ENCODE assay signal across 9 cellular contexts in the genomic region with DNA sequence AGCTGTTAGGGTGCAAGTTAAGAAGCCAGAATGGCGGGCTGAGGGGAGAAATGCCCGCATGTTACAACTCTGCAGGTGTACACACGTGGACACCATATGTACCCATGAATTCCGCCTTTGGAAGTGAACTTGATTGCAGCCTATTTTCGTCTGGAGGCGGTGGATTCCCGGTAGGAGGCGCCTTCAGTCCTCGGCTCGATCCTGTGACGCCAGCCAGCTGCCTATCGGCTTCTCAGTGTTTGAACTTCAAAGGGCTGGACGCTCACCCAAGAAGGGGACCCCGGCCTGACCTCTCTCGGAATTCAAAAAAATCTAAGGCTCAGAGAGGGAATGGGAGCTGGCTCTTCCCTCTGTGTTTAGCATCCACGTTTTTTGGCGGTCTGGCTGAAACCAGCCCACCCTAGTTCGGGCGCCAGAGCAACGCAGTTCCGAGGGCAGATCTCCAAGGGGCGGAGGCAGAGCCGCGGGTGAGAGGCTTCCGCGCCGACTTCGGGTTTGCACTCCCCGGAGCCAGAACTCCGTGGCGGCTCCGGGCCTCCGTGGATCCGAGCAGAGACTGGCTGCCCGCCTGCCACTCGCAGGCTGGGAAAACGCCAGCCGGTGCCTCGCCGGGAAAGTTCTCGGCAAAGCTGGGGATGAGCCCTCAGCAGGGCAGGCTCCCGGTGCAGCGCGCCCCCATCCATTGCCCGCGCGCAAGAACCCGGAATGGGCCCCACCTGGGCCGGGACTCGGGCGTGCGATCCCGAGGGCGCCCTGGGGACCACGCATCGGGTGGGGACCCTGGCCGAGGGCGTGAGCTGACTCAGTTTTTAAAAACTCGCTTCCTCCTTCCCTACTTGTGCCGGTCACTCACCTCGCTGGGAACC. TPM values are rescaled to one million over a fixed set of nuclear protein-coding genes. Genes with fewer than 3 reads are reported as not detected.
DNase-seq lines count a peak whose midpoint lies in the region; ATAC-seq, FAIRE-seq and TF ChIP-seq lines count a peak whose summit lies in the region.
"Had no signal": no experiment of that assay in that cellular context is flagged by ENCODE, and none has a peak within 500 bp of the region (broad histone marks: within the 10 kb centered on the region; RNA-seq: fewer than 3 reads in every experiment).

No MANE protein-coding gene starts in this region.

- FAIRE-seq in D721Med (lab: Jason Lieb, UNC) (no peak), RCC 7860 (lab: Jason Lieb, UNC) (peak; percentile 70)

- H3K9me3 Mint-ChIP-seq in immature natural killer cell = no peaks in the 10 kb centered on the region

- DNase-seq in D721Med (ENCODE audit: insufficient read length, low spot score) (no peak), HuH-7.5 (ENCODE audit: low spot score) (peak; percentile 72), RCC 7860 (ENCODE audit: low spot score) (peak; percentile 74), cerebellum (ENCODE audit: low spot score) (peak; percentile 83), immature natural killer cell (no peak), sciatic nerve (ENCODE audit: low spot score) (peak; percentile 91)
- DNase-seq in NK-92 treated with Interleukin-12 subunit alpha and Interleukin-12 subunit beta, amount 100 ng/mL, for 24 hours (lab: John Stamatoyannopoulos, UW) = no peak
- DNase-seq in activated CD8-positive, alpha-beta memory T cell treated with anti-CD3 and anti-CD28 coated beads, Interleukin-2, amount 50 U/mL, for 48 hours = no peak

- peak; percentile 88 for ATAC-seq in sciatic nerve

- H3K4me1 Mint-ChIP-seq in immature natural killer cell = peaks cover 32 to 34% of the 10 kb centered on the region in 2 donors

- H3K27ac Mint-ChIP-seq in immature natural killer cell = peak overlapping the region in 1 of 6 donors; percentile 58

- peak overlapping the region; percentile 33 to 66 (median 48) for H3K4me3 Mint-ChIP-seq in immature natural killer cell

- H3K36me3 Mint-ChIP-seq in immature natural killer cell = peaks cover 0 to 7% (median 0%) of the 10 kb centered on the region in 3 donors

- peaks cover 9 to 26% (median 16%) of the 10 kb centered on the region in 3 donors for H3K27me3 Mint-ChIP-seq in immature natural killer cell (ENCODE audit: low read depth in 3 of 3)

- TF ChIP-seq CTCF in D721Med (IDR thresholded peaks at IDR 0.05; ENCODE audit: insufficient read depth, missing control alignments) = peak; percentile 91

- intact Hi-C loops in sciatic nerve (cut with DNase I) = no loop called here

RNA-seq across cellular contexts. Expression of a gene that starts 1.0 kb away (rescaled TPM):
- total RNA-seq in cerebellum (4.7 TPM), sciatic nerve (17.3 TPM)
- polyA plus RNA-seq in immature natural killer cell = not detected
- total RNA-seq: T-helper 2 cell treated with Interferon-gamma antibody and Interleukin-4, amounts not matched to agents 100 ng/mL and 5 ng/mL, for 36 hours had no signal

Comparison
In these comparisons a context has a peak if more than half of its experiments do, and no peak if none do; other contexts are left out.
1. DNase-seq: peak in HuH-7.5 (single experiment), RCC 7860 (single experiment), cerebellum (single experiment) and sciatic nerve (single experiment); none in D721Med (single experiment), immature natural killer cell (0 of 3), NK-92 treated with Interleukin-12 subunit alpha and Interleukin-12 subunit beta, amount 100 ng/mL, for 24 hours (single experiment) and activated CD8-positive, alpha-beta memory T cell treated with anti-CD3 and anti-CD28 coated beads, Interleukin-2, amount 50 U/mL, for 48 hours (single experiment).